In the genomic region with DNA sequence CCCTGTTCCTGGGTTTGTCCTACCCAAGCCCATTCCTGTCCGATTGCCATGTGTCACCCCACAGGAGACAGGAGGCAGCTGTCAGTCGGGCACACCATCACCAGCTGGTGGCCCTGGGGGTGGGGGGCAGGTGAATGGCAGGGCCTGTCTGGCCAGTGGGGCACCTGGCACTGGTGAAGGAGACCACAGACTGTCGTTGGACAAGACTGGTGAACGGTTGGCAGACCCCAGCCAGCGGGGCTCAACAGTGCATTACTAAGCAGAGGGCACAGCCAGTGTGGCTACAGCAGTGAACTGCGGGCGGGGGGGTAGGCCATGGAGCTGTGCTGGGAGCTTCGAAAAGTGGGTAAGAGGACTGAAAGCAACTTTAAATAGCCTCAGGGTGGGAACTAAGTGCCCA, we compare ENCODE assay signal across 10 cellular contexts. TPM values are rescaled to one million over a fixed set of nuclear protein-coding genes. Genes with fewer than 3 reads are reported as not detected.
DNase-seq lines count a peak whose midpoint lies in the region; ATAC-seq and TF ChIP-seq lines count a peak whose summit lies in the region.
"Had no signal": no experiment of that assay in that cellular context is flagged by ENCODE, and none has a peak within 500 bp of the region (broad histone marks: within the 10 kb centered on the region; RNA-seq: fewer than 3 reads in every experiment).

No MANE protein-coding gene starts in this region.

- H3K27ac ChIP-seq in breast epithelium = no peak overlapping the region
- peak overlapping the region; percentile 19 for H3K27ac ChIP-seq in layer of hippocampus (ENCODE audit: low read depth, low read length)
- H3K27ac ChIP-seq in testis = no peak overlapping the region
- H3K27ac ChIP-seq: pancreas, SJSA1 had no signal

- H3K9me3 Mint-ChIP-seq in MCF 10A (ENCODE audit: unreplicated experiment) = no peaks in the 10 kb centered on the region
- H3K9me3 Mint-ChIP-seq in activated naive CD4-positive, alpha-beta T cell treated with anti-CD3 and anti-CD28 coated beads, Interleukin-2, amount 10 ng/mL, durations not matched to agents 7 days and 5 days = no peaks in the 10 kb centered on the region

- no peaks in the 10 kb centered on the region for H3K9me3 ChIP-seq in breast epithelium
- no peaks in the 10 kb centered on the region for H3K9me3 ChIP-seq in testis
- H3K9me3 ChIP-seq: pancreas had no signal

- no peak overlapping the region for H3K4me3 ChIP-seq in breast epithelium
- peak overlapping the region in 1 of 2 donors; percentile 92 for H3K4me3 ChIP-seq in testis
- H3K4me3 ChIP-seq: SJSA1 had no signal

- H3K4me1 ChIP-seq in breast epithelium (peaks cover 4 to 8% of the 10 kb centered on the region in 2 donors), testis (peaks cover 66% of the 10 kb centered on the region)

- BruUV-seq in MCF 10A (replicated peaks; lab: Mats Ljungman, UMichigan) = no TSS peak

- intact Hi-C loops in MCF 10A (cut with micrococcal nuclease) (no loop called here), breast epithelium (cut with DNase I; ENCODE audit: low total_unique reads) (no loop called here), testis (cut with DNase I; ENCODE audit: low total_unique reads) (no loop called here)

- TF ChIP-seq POLR2A in breast epithelium (IDR thresholded peaks at IDR 0.05) = no peak
- no peak for TF ChIP-seq POLR2A in testis (IDR thresholded peaks at IDR 0.05)

- peak overlapping the region; percentile 29 for H3K4me3 Mint-ChIP-seq in MCF 10A (ENCODE audit: unreplicated experiment)
- H3K4me3 Mint-ChIP-seq in activated naive CD4-positive, alpha-beta T cell treated with anti-CD3 and anti-CD28 coated beads, Interleukin-2, amount 10 ng/mL, durations not matched to agents 7 days and 5 days = peak overlapping the region; percentile 68

- TF ChIP-seq CTCF in MCF 10A (IDR thresholded peaks at IDR 0.05; ENCODE audit: unreplicated experiment) = no peak
- TF ChIP-seq CTCF in breast epithelium (IDR thresholded peaks at IDR 0.05) = no peak
- no peak for TF ChIP-seq CTCF in testis (IDR thresholded peaks at IDR 0.05)

- no peaks in the 10 kb centered on the region for H3K4me1 Mint-ChIP-seq in MCF 10A (ENCODE audit: insufficient read depth, unreplicated experiment)
- H3K4me1 Mint-ChIP-seq in activated naive CD4-positive, alpha-beta T cell treated with anti-CD3 and anti-CD28 coated beads, Interleukin-2, amount 10 ng/mL, durations not matched to agents 7 days and 5 days = peaks cover 42% of the 10 kb centered on the region

- 65 to 85% methylated on average over 8 of the region's 8 CpGs for WGBS in testis, 2 donors

- ATAC-seq in GM18520 (IDR thresholded peaks at IDR 0.05; ENCODE audit: unreplicated experiment) = no peak
- ATAC-seq: pancreas had no signal

- no peaks in the 10 kb centered on the region for H3K27me3 Mint-ChIP-seq in MCF 10A (ENCODE audit: insufficient read depth, unreplicated experiment)
- H3K27me3 Mint-ChIP-seq in activated naive CD4-positive, alpha-beta T cell treated with anti-CD3 and anti-CD28 coated beads, Interleukin-2, amount 10 ng/mL, durations not matched to agents 7 days and 5 days = peaks cover 22% of the 10 kb centered on the region

- no peak overlapping the region for H3K27ac Mint-ChIP-seq in MCF 10A (ENCODE audit: low read depth, unreplicated experiment)
- H3K27ac Mint-ChIP-seq in activated naive CD4-positive, alpha-beta T cell treated with anti-CD3 and anti-CD28 coated beads, Interleukin-2, amount 10 ng/mL, durations not matched to agents 7 days and 5 days = no peak overlapping the region

- CTCF ChIA-PET in MCF 10A (lab: Yijun Ruan, JAX) = interaction anchor here (0.6 to 1.5 kb wide), 6 partner anchors 49 to 81 kb away, joined by 3 to 7 read pairs (median 4); no protein-coding TSS in a partner anchor
- CTCF ChIA-PET in activated naive CD4-positive, alpha-beta T cell treated with anti-CD3 and anti-CD28 coated beads, Interleukin-2, amount 10 ng/mL, durations not matched to agents 7 days and 5 days (lab: Charles Lee) = interaction anchor here (0.8 to 2.2 kb wide), 5 partner anchors 17 to 56 kb away, joined by 3 to 17 read pairs (median 3); no protein-coding TSS in a partner anchor

- H3K27me3 ChIP-seq in breast epithelium = peaks cover 3 to 9% of the 10 kb centered on the region in 2 donors
- H3K27me3 ChIP-seq in layer of hippocampus (ENCODE audit: control insufficient read depth, insufficient read depth, low read length) = no peaks in the 10 kb centered on the region
- H3K27me3 ChIP-seq in testis = no peaks in the 10 kb centered on the region
- H3K27me3 ChIP-seq: pancreas, SJSA1 had no signal

- peaks cover 12% of the 10 kb centered on the region for H3K36me3 Mint-ChIP-seq in MCF 10A (ENCODE audit: insufficient read depth, unreplicated experiment)
- no peaks in the 10 kb centered on the region for H3K36me3 Mint-ChIP-seq in activated naive CD4-positive, alpha-beta T cell treated with anti-CD3 and anti-CD28 coated beads, Interleukin-2, amount 10 ng/mL, durations not matched to agents 7 days and 5 days

- DNase-seq in MCF 10A (ENCODE audit: unreplicated experiment) (no peak), breast epithelium (ENCODE audit: low spot score in 2 of 2) (no peak), testis (peak; percentile 41), DMS153 (lab: John Stamatoyannopoulos, UW) (no peak), iPS-NIHi7 (ENCODE audit: extremely low spot score) (no peak)
- DNase-seq in activated naive CD4-positive, alpha-beta T cell treated with anti-CD3 and anti-CD28 coated beads, Interleukin-2, amount 10 ng/mL, durations not matched to agents 7 days and 5 days = no peak

- POLR2A ChIA-PET in MCF 10A (lab: Yijun Ruan, JAX) = no interaction called here

- no peaks in the 10 kb centered on the region for H3K36me3 ChIP-seq in breast epithelium
- no peaks in the 10 kb centered on the region for H3K36me3 ChIP-seq in testis (ENCODE audit: low read depth, missing control alignments)
- H3K36me3 ChIP-seq: pancreas had no signal

RNA-seq across cellular contexts. Expression of gene SEMA7A, which starts 2.1 kb away (rescaled TPM):
- total RNA-seq in MCF 10A (2022) (0.81 and 1.6 TPM in 2 replicates), breast epithelium (1 to 10 TPM in 1 of 3 donors, under 1 TPM in 2; 0.80 to 1.3 (median 0.88) TPM), testis (100 to 1,000 TPM; 217 to 220 TPM)
- polyA plus RNA-seq in testis (ENCODE audit: insufficient read depth, low read depth, low replicate concordance) = 80.7 TPM

RNA-seq across cellular contexts. Expression of gene UBL7, which starts 29.3 kb away (rescaled TPM):
- total RNA-seq in MCF 10A (2022) = 55.5 and 56.4 TPM in 2 replicates
- total RNA-seq in breast epithelium = 10 to 100 TPM; 39.0 to 48.9 (median 44.5) TPM
- total RNA-seq in testis = 10 to 100 TPM; 61.9 to 70.6 TPM
- 104 TPM for polyA plus RNA-seq in testis (ENCODE audit: insufficient read depth, low read depth, low replicate concordance)

Comparison
In these comparisons a context has a peak if more than half of its experiments do, and no peak if none do; other contexts are left out.
1. RNA of gene SEMA7A, which starts 2.1 kb away (total RNA-seq): 217 to 220 TPM in testis; 0.81 to 1.6 TPM in MCF 10A and 0.80 to 1.3 TPM in breast epithelium; every median in the first group is over 10 times any median in the second.